Comparison of ENCODE assay signal across 8 cellular contexts in the genomic region with DNA sequence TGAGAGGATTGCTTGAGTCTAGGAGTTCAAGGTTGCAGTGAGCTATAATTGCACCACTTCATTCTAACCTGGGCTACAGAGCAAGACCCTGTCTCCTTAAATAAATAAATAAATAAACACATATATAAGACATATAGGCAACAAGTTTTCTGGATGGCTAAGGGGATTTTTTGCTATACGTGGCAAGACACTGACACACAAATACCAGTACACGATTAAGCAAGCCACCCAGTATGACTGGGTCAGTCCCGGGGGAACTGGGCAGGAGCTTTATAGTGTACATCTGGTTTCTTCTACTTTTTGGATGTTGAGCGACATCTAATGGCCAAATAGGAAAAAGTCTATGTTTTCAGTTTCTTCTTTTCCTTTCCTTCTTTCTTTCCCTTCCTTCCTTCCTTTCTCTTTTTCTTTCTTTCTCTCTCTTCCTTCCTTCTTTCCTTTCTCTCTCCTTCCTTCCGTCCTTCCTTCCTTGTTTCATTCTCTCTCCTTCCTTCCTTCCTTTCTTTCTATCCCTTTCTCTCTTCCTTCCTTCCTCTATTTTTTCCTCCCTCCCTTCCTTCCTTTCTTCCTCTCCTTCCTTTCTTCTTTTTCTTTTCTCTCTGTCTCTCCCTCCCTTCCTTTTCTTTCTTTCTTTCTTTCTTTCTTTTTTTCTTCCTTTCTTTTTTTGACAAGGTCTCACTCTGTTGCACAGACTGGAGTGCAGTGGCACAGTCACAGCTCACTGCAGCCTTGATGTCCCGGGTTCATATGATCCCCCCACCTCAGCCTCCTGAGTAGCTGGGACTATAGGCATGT. TPM values are rescaled to one million over a fixed set of nuclear protein-coding genes. Genes with fewer than 3 reads are reported as not detected.
A peak's percentile ranks its signal among the peaks of the same experiment; 100 is the strongest.
DNase-seq lines count a peak whose midpoint lies in the region; ATAC-seq and TF ChIP-seq lines count a peak whose summit lies in the region.

No MANE protein-coding gene starts in this region.

- no peaks in the 10 kb centered on the region for H3K36me3 ChIP-seq in OCI-LY1 (ENCODE audit: insufficient read depth, low read length)
- no peaks in the 10 kb centered on the region for H3K36me3 ChIP-seq in prostate gland

- no peaks in the 10 kb centered on the region for H3K27me3 ChIP-seq in OCI-LY1 (ENCODE audit: insufficient read depth, low read length)
- H3K27me3 ChIP-seq in prostate gland (replicated peaks; ENCODE audit: insufficient read depth): no peaks in the 10 kb centered on the region

- no peak overlapping the region for H3K4me3 ChIP-seq in OCI-LY1 (ENCODE audit: low read depth, low read length, poor library complexity, severe bottlenecking)
- no peak overlapping the region for H3K4me3 ChIP-seq in prostate gland

- H3K4me1 ChIP-seq in OCI-LY1 (ENCODE audit: insufficient read depth, low read length, severe bottlenecking) (no peaks in the 10 kb centered on the region), prostate gland (replicated peaks) (no peaks in the 10 kb centered on the region)

- H3K9me2 ChIP-seq in OCI-LY1 (ENCODE audit: low read depth, low read length): no peaks in the 10 kb centered on the region

- H3K4me2 ChIP-seq in OCI-LY1 (ENCODE audit: low read length): no peak overlapping the region

- H3K9ac ChIP-seq in OCI-LY1 (ENCODE audit: low read length): no peak overlapping the region

- intact Hi-C loops in prostate gland (cut with DNase I): loop anchor here (10.0 kb wide), 1 partner anchor 280 kb away; no protein-coding TSS in a partner anchor

- no peaks in the 10 kb centered on the region for H4K20me1 ChIP-seq in OCI-LY1 (ENCODE audit: insufficient read depth, low read length)

- DNase-seq in DMS79 treated with DMSO at 0.1 percent for 48 hours (lab: John Stamatoyannopoulos, UW): peak; percentile 35
- no peak for DNase-seq in DMS79 (lab: John Stamatoyannopoulos, UW)
- peak; percentile 89 for DNase-seq in HS-5 (ENCODE audit: low read depth)
- DNase-seq in activated naive CD4-positive, alpha-beta T cell treated with anti-CD3 and anti-CD28 coated beads, Interleukin-2, amount 50 U/mL, for 16 hours: peak; percentile 38
- DNase-seq in glutamatergic neuron: peak; percentile 34
- DNase-seq in prostate gland (ENCODE audit: low spot score): peak; percentile 7

- H3K36me3 Mint-ChIP-seq in glutamatergic neuron (ENCODE audit: unreplicated experiment): no peaks in the 10 kb centered on the region

- ATAC-seq in GM21717 (IDR thresholded peaks at IDR 0.05; ENCODE audit: unreplicated experiment): peak; percentile 98

- H3K9me3 Mint-ChIP-seq in glutamatergic neuron (ENCODE audit: unreplicated experiment): no peaks in the 10 kb centered on the region

- WGBS in prostate gland: 17% methylated on average over 6 of the region's 6 CpGs

- H3K79me2 ChIP-seq in OCI-LY1 (ENCODE audit: insufficient read depth, low read length): no peaks in the 10 kb centered on the region

- H3K27ac Mint-ChIP-seq in glutamatergic neuron (ENCODE audit: unreplicated experiment): no peak overlapping the region

- peak; percentile 74 for TF ChIP-seq CTCF in OCI-LY1 (IDR thresholded peaks at IDR 0.05; ENCODE audit: low read length)
- TF ChIP-seq CTCF in glutamatergic neuron (IDR thresholded peaks at IDR 0.05; ENCODE audit: partially characterized antibody, unreplicated experiment): peak; percentile 40
- peak in 3 of 4 experiments; percentile 13 to 44 (median 43) for TF ChIP-seq CTCF in prostate gland (IDR thresholded peaks at IDR 0.05)

- H3K27me3 Mint-ChIP-seq in glutamatergic neuron (ENCODE audit: unreplicated experiment): peaks cover 2% of the 10 kb centered on the region

- no peaks in the 10 kb centered on the region for H3K4me1 Mint-ChIP-seq in glutamatergic neuron (ENCODE audit: low read depth, unreplicated experiment)

- TF ChIP-seq POLR2A in prostate gland (IDR thresholded peaks at IDR 0.05): no peak

- H3K9me3 ChIP-seq in OCI-LY1 (ENCODE audit: low read length) (no peaks in the 10 kb centered on the region), prostate gland (no peaks in the 10 kb centered on the region)

- no peak overlapping the region for H3K27ac ChIP-seq in OCI-LY1 (ENCODE audit: low read depth, low read length, poor library complexity, severe bottlenecking)
- no peak overlapping the region for H3K27ac ChIP-seq in prostate gland

- no peak overlapping the region for H3K4me3 Mint-ChIP-seq in glutamatergic neuron (ENCODE audit: unreplicated experiment)

- no peaks in the 10 kb centered on the region for H3F3A ChIP-seq in OCI-LY1 (ENCODE audit: insufficient read depth, low read length)

- H2AFZ ChIP-seq in OCI-LY1 (ENCODE audit: low read length): no peak overlapping the region

RNA-seq across cellular contexts. Expression of a gene that starts 47.0 kb away (rescaled TPM):
- total RNA-seq in glutamatergic neuron (ENCODE audit: unreplicated experiment): 36.9 TPM
- total RNA-seq in prostate gland: 10 to 100 TPM; 20.9 to 85.4 TPM

RNA-seq across cellular contexts. Expression of a gene that starts 56.2 kb away (rescaled TPM):
- total RNA-seq in glutamatergic neuron (ENCODE audit: unreplicated experiment): 34.5 TPM
- total RNA-seq in prostate gland: 100 to 1,000 TPM in 1 of 2 donors, 10 to 100 TPM in 1; 71.4 to 104 TPM
